In the genomic region with DNA sequence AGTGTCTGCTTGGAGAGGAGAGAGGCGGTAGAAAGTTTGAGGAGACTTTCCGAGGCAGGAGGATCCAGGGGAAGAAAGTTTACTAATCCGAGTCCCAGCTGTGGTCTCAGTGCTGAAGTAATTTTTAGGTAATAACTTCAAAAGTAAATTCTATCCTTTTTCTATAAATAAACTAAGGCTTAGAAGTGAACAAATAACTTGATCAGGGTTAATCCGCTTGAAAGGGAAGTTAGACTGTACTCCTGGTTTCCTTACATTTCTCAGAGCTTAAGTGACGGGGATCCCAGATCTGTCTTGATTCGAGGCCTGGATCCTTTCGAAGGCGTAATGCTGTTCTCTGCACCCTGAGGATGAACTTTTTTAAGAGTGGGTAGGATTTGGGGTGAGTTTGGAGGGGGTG, we compare ENCODE assay signal across 8 cellular contexts. TPM values are rescaled to one million over a fixed set of nuclear protein-coding genes. Genes with fewer than 3 reads are reported as not detected.
DNase-seq lines count a peak whose midpoint lies in the region; TF ChIP-seq lines count a peak whose summit lies in the region.

No MANE protein-coding gene starts in this region.

- peaks cover 0 to 2% of the 10 kb centered on the region in 2 donors for H3K27me3 Mint-ChIP-seq in CD4-positive, alpha-beta memory T cell
- peaks cover 3% of the 10 kb centered on the region for H3K27me3 Mint-ChIP-seq in neural progenitor cell (ENCODE audit: insufficient read depth, low read depth)

- H3F3A ChIP-seq in neural progenitor cell (ENCODE audit: low read depth): peaks cover 31% of the 10 kb centered on the region

- peaks cover 13 to 39% of the 10 kb centered on the region in 2 donors for H3K36me3 Mint-ChIP-seq in CD4-positive, alpha-beta memory T cell
- H3K36me3 Mint-ChIP-seq in neural progenitor cell: peaks cover 19% of the 10 kb centered on the region

- peaks cover 63% of the 10 kb centered on the region for H4K20me1 ChIP-seq in neural progenitor cell (ENCODE audit: low read depth)

- H3K4me3 Mint-ChIP-seq in CD4-positive, alpha-beta memory T cell: peak overlapping the region; percentile 91 to 97 (median 94)
- peak overlapping the region; percentile 94 for H3K4me3 Mint-ChIP-seq in neural progenitor cell

- no peak for DNase-seq in CD4-positive, alpha-beta memory T cell
- DNase-seq in MV-4-11 (lab: John Stamatoyannopoulos, UW) (peak; percentile 19), neural progenitor cell (ENCODE audit: low spot score) (no peak), SW480 (ENCODE audit: low spot score) (no peak), SKM-1 (lab: John Stamatoyannopoulos, UW; ENCODE audit: unreplicated experiment) (no peak), COLO668 (lab: John Stamatoyannopoulos, UW; ENCODE audit: unreplicated experiment) (no peak)
- DNase-seq in effector memory CD4-positive, alpha-beta T cell: no peak
- no peak for DNase-seq in central memory CD4-positive, alpha-beta T cell

- peak overlapping the region; percentile 91 to 98 for H3K4me3 ChIP-seq in CD4-positive, alpha-beta memory T cell (ENCODE audit: low read length in 2 of 2)
- H3K4me3 ChIP-seq in effector memory CD4-positive, alpha-beta T cell (ENCODE audit: insufficient read depth, low read depth, low read length, poor library complexity, severe bottlenecking): peak overlapping the region; percentile 82
- H3K4me3 ChIP-seq in neural progenitor cell: peak overlapping the region; percentile 98

- intact Hi-C loops in CD4-positive, alpha-beta memory T cell (cut with micrococcal nuclease): loop anchor here (5.0 kb wide), 1 partner anchor 137 kb away; no protein-coding TSS in a partner anchor

- peaks cover 4% of the 10 kb centered on the region for H3K36me3 ChIP-seq in CD4-positive, alpha-beta memory T cell (ENCODE audit: insufficient read depth, low read length)
- no peaks in the 10 kb centered on the region for H3K36me3 ChIP-seq in effector memory CD4-positive, alpha-beta T cell (ENCODE audit: control insufficient read depth, insufficient read depth, low read length)
- H3K36me3 ChIP-seq in neural progenitor cell: peaks cover 4% of the 10 kb centered on the region

- peaks cover 47 to 81% (median 61%) of the 10 kb centered on the region in 4 donors for H3K4me1 Mint-ChIP-seq in CD4-positive, alpha-beta memory T cell
- H3K4me1 Mint-ChIP-seq in neural progenitor cell: peaks cover 44% of the 10 kb centered on the region

- H3K27ac ChIP-seq in CD4-positive, alpha-beta memory T cell (ENCODE audit: low read depth, low read length): no peak overlapping the region
- H3K27ac ChIP-seq in effector memory CD4-positive, alpha-beta T cell (ENCODE audit: insufficient read depth, low read length, poor library complexity, severe bottlenecking): no peak overlapping the region
- no peak overlapping the region for H3K27ac ChIP-seq in neural progenitor cell

- CTCF ChIA-PET in CD4-positive, alpha-beta memory T cell (lab: Charles Lee; ENCODE audit: partially characterized antibody): interaction anchor here (0.9 to 1.9 kb wide), 3 partner anchors 15 to 97 kb away, joined by 3 to 5 read pairs (median 5); no protein-coding TSS in a partner anchor

- POLR2A ChIA-PET in CD4-positive, alpha-beta memory T cell (lab: Charles Lee; ENCODE audit: partially characterized antibody): interaction anchor here (2.3 to 3.9 kb wide), 3 partner anchors 9 to 16 kb away, joined by 9 to 27 read pairs (median 19); no protein-coding TSS in a partner anchor

- no peaks in the 10 kb centered on the region for H3K27me3 ChIP-seq in CD4-positive, alpha-beta memory T cell (ENCODE audit: insufficient read depth, low read length)
- H3K27me3 ChIP-seq in effector memory CD4-positive, alpha-beta T cell (replicated peaks; ENCODE audit: control insufficient read depth, insufficient read depth, low read length, poor library complexity, severe bottlenecking): no peaks in the 10 kb centered on the region
- H3K27me3 ChIP-seq in neural progenitor cell: no peaks in the 10 kb centered on the region

- H3K9me3 ChIP-seq in CD4-positive, alpha-beta memory T cell (ENCODE audit: control insufficient read depth in 1 of 2, low read length in 2 of 2): no peaks in the 10 kb centered on the region
- no peaks in the 10 kb centered on the region for H3K9me3 ChIP-seq in effector memory CD4-positive, alpha-beta T cell (ENCODE audit: control insufficient read depth, low read length)
- H3K9me3 ChIP-seq in neural progenitor cell (ENCODE audit: low read depth): no peaks in the 10 kb centered on the region

- H3K4me1 ChIP-seq in CD4-positive, alpha-beta memory T cell (ENCODE audit: insufficient read depth, low read length): peaks cover 67% of the 10 kb centered on the region
- peaks cover 27% of the 10 kb centered on the region for H3K4me1 ChIP-seq in effector memory CD4-positive, alpha-beta T cell (ENCODE audit: control insufficient read depth, insufficient read depth, low read length, poor library complexity, severe bottlenecking)
- peaks cover 28% of the 10 kb centered on the region for H3K4me1 ChIP-seq in neural progenitor cell

- peaks cover 65% of the 10 kb centered on the region for H3K79me2 ChIP-seq in neural progenitor cell (ENCODE audit: low read depth)

- TF ChIP-seq CTCF in neural progenitor cell (IDR thresholded peaks at IDR 0.05): no peak

- H3K9me3 Mint-ChIP-seq in CD4-positive, alpha-beta memory T cell: no peaks in the 10 kb centered on the region
- no peaks in the 10 kb centered on the region for H3K9me3 Mint-ChIP-seq in neural progenitor cell

- peak overlapping the region in 6 of 7 donors; percentile 35 to 100 (median 92) for H3K27ac Mint-ChIP-seq in CD4-positive, alpha-beta memory T cell
- H3K27ac Mint-ChIP-seq in neural progenitor cell: peak overlapping the region; percentile 95

- H2AFZ ChIP-seq in neural progenitor cell (replicated peaks): no peak overlapping the region

- peak overlapping the region; percentile 99 for H3K4me2 ChIP-seq in neural progenitor cell

- peak overlapping the region; percentile 99 for H3K9ac ChIP-seq in neural progenitor cell

RNA-seq across cellular contexts. Expression of a gene that starts 2.6 kb away (rescaled TPM):
- total RNA-seq in CD4-positive, alpha-beta memory T cell: 10 to 100 TPM; 18.5 to 19.3 TPM
- 1 to 10 TPM; 5.9 to 6.4 TPM for polyA plus RNA-seq in CD4-positive, alpha-beta memory T cell
- 21.8 and 41.0 TPM in 2 replicates for total RNA-seq in neural progenitor cell (ENCODE audit: low replicate concordance)
